Comparison of ENCODE assay signal across 2 cellular contexts in genomic region chr1:3717715-3718601, GRCh38.
A peak's percentile ranks its signal among the peaks of the same experiment; 100 is the strongest.
TF ChIP-seq lines count a peak whose summit lies in the region.

No MANE protein-coding gene starts in this region.

TF ChIP-seq in IMR-90, 13 proteins besides CTCF, POLR2A, EP300 and RAD21:
- TF ChIP-seq BHLHE40 (IDR thresholded peaks at IDR 0.05; ENCODE audit: low read depth, low read length) = no peak
- TF ChIP-seq MAZ (IDR thresholded peaks at IDR 0.05; ENCODE audit: borderline replicate concordance, low read depth, low read length) = 0 out of 2 replicates have a peak, but pooled peaks have one; percentile 13
TF ChIP-seq in IMR-90: peak in this region for 1.

TF ChIP-seq in GM12878, 131 proteins besides CTCF, POLR2A, EP300 and RAD21:
- TF ChIP-seq REST (IDR thresholded peaks at IDR 0.05; ENCODE audit: low read depth, low read length) (peak; percentile 91), PAX8 (IDR thresholded peaks at IDR 0.05) (no peak)
